In genomic region chr1:174022080-174022975, GRCh38 we compare ENCODE assay signal across 1 cellular context.
A peak's percentile ranks its signal among the peaks of the same experiment; 100 is the strongest.
TF ChIP-seq lines count a peak whose summit lies in the region.

Gene RC3H1 (minus strand): TSS chr1:174022357. CDS start chr1:173992985, 29,372 bp downstream.

TF ChIP-seq in HepG2, 621 proteins besides CTCF, POLR2A, EP300 and RAD21 (continued from another document and continues in another):
- TF ChIP-seq ZNF407 (CRISPR knock-in tag; IDR thresholded peaks at IDR 0.05; ENCODE audit: not compliant biosample characterization): no peak
- peak; percentile 32; the same call in 1 of the 2 replicates for TF ChIP-seq ZNF605 (CRISPR knock-in tag; IDR thresholded peaks at IDR 0.05)
- TF ChIP-seq CHD2 (IDR thresholded peaks at IDR 0.05; ENCODE audit: low read depth, low read length): no peak
- no peak for TF ChIP-seq LBX2 (CRISPR knock-in tag; IDR thresholded peaks at IDR 0.05; ENCODE audit: borderline replicate concordance)
- TF ChIP-seq CSRNP1 (CRISPR knock-in tag; IDR thresholded peaks at IDR 0.05): no peak
- TF ChIP-seq REPIN1 (CRISPR knock-in tag; IDR thresholded peaks at IDR 0.05; ENCODE audit: borderline replicate concordance, low read depth): no peak; the same call in 1 of the 2 replicates
- peak; percentile 74 for TF ChIP-seq ZFP91 (CRISPR knock-in tag; IDR thresholded peaks at IDR 0.05; ENCODE audit: borderline replicate concordance)
- no peak for TF ChIP-seq FOXO4 (CRISPR knock-in tag; conservative IDR thresholded peaks at IDR 0.05)
- no peak for TF ChIP-seq SP1 (IDR thresholded peaks at IDR 0.05)
- TF ChIP-seq SP1 (CRISPR knock-in tag; IDR thresholded peaks at IDR 0.05): peak; percentile 87
- TF ChIP-seq SP4 (CRISPR knock-in tag; IDR thresholded peaks at IDR 0.05): peak; percentile 73; the same call in 1 of the 2 replicates
- TF ChIP-seq ZNF710 (CRISPR knock-in tag; IDR thresholded peaks at IDR 0.05; ENCODE audit: borderline replicate concordance): 0 out of 2 replicates have a peak, but pooled peaks have one; percentile 33
- TF ChIP-seq KDM3A (CRISPR knock-in tag; IDR thresholded peaks at IDR 0.05; ENCODE audit: low read depth): no peak; the same call in 1 of the 2 replicates
- no peak for TF ChIP-seq LCORL (IDR thresholded peaks at IDR 0.05)
- TF ChIP-seq LCORL (CRISPR knock-in tag; IDR thresholded peaks at IDR 0.05): peak; percentile 62; the same call in 1 of the 2 replicates
- TF ChIP-seq ZBTB10 (CRISPR knock-in tag; IDR thresholded peaks at IDR 0.05; ENCODE audit: borderline replicate concordance): 0 out of 2 replicates have a peak, but pooled peaks have one; percentile 19
- TF ChIP-seq EZH2 (conservative IDR thresholded peaks at IDR 0.05; ENCODE audit: low read depth, low read length): no peak
- TF ChIP-seq ESRRA (CRISPR knock-in tag; IDR thresholded peaks at IDR 0.05; ENCODE audit: low read depth): no peak
- TF ChIP-seq ZNF879 (CRISPR knock-in tag; IDR thresholded peaks at IDR 0.05): no peak
- peak; percentile 34; the same call in 1 of the 2 replicates for TF ChIP-seq HOXA3 (CRISPR knock-in tag; IDR thresholded peaks at IDR 0.05)
- peak; percentile 83; the same call in 1 of the 2 replicates for TF ChIP-seq ZNF691 (CRISPR knock-in tag; IDR thresholded peaks at IDR 0.05; ENCODE audit: borderline replicate concordance, low read depth)
- TF ChIP-seq ZSCAN9 (CRISPR knock-in tag; IDR thresholded peaks at IDR 0.05; ENCODE audit: borderline replicate concordance): 0 out of 2 replicates have a peak, but pooled peaks have one; percentile 35
- TF ChIP-seq NFRKB (IDR thresholded peaks at IDR 0.05): peak; percentile 62; the same call in 1 of the 2 replicates
- TF ChIP-seq PHF5A (CRISPR knock-in tag; IDR thresholded peaks at IDR 0.05; ENCODE audit: low read depth, unreplicated experiment): no peak
- 0 out of 2 replicates have a peak, but pooled peaks have one; percentile 31 for TF ChIP-seq ZNF264 (CRISPR knock-in tag; IDR thresholded peaks at IDR 0.05)
- TF ChIP-seq PREB (CRISPR knock-in tag; IDR thresholded peaks at IDR 0.05): no peak
- no peak for TF ChIP-seq ZBTB49 (CRISPR knock-in tag; IDR thresholded peaks at IDR 0.05; ENCODE audit: borderline replicate concordance)
- TF ChIP-seq BORCS8-MEF2B (CRISPR knock-in tag; IDR thresholded peaks at IDR 0.05): 0 out of 2 replicates have a peak, but pooled peaks have one; percentile 23
- no peak for TF ChIP-seq TCF12 (IDR thresholded peaks at IDR 0.05)
- no peak for TF ChIP-seq TCF12 (CRISPR knock-in tag; IDR thresholded peaks at IDR 0.05)
- TF ChIP-seq IKZF4 (CRISPR knock-in tag; IDR thresholded peaks at IDR 0.05; ENCODE audit: borderline replicate concordance, low read depth, not compliant biosample characterization): no peak
- no peak for TF ChIP-seq ZNF20 (CRISPR knock-in tag; IDR thresholded peaks at IDR 0.05)
- 0 out of 2 replicates have a peak, but pooled peaks have one; percentile 73 for TF ChIP-seq ZNF792 (CRISPR knock-in tag; IDR thresholded peaks at IDR 0.05)
